ENCODE assay signal across 20 cellular contexts in genomic region chr12:109829667-109830066, GRCh38. TPM values are rescaled to one million over a fixed set of nuclear protein-coding genes. Genes with fewer than 3 reads are reported as not detected.
A peak's percentile ranks its signal among the peaks of the same experiment; 100 is the strongest.
DNase-seq lines count a peak whose midpoint lies in the region; ATAC-seq, FAIRE-seq and TF ChIP-seq lines count a peak whose summit lies in the region.
"Had no signal": no experiment of that assay in that cellular context is flagged by ENCODE, and none has a peak within 500 bp of the region (broad histone marks: within the 10 kb centered on the region; RNA-seq: fewer than 3 reads in every experiment).

No MANE protein-coding gene starts in this region.

- intact Hi-C loops in CD14-positive monocyte (cut with micrococcal nuclease): loop anchor here in 1 of 2 donors (2.0 kb wide), 1 partner anchor 17 kb away; no protein-coding TSS in a partner anchor
- intact Hi-C loops in dendritic cell treated with granulocyte-macrophage colony-stimulating factor and Interleukin-4, amounts not matched to agents 40 ng/mL and 50 ng/mL, for 4 days (cut with micrococcal nuclease): no loop called here
- intact Hi-C loops in HepG2 (cut with micrococcal nuclease; ENCODE audit: unreplicated experiment): no loop called here

- H3K4me1 Mint-ChIP-seq in CD14-positive monocyte: peaks cover 75% of the 10 kb centered on the region
- peaks cover 51% of the 10 kb centered on the region for H3K4me1 Mint-ChIP-seq in dendritic cell treated with granulocyte-macrophage colony-stimulating factor and Interleukin-4, amounts not matched to agents 40 ng/mL and 50 ng/mL, for 4 days (ENCODE audit: low read depth)

- H3K4me3 ChIP-seq in WERI-Rb-1 (ENCODE audit: low read depth, low read length): no peak overlapping the region
- no peak overlapping the region for H3K4me3 ChIP-seq in HepG2 (replicated peaks in 1 of 3; ENCODE audit: insufficient read depth in 1 of 3, low read depth in 2 of 3, low read length in 3 of 3)
- H3K4me3 ChIP-seq: BLaER1 had no signal

- no TSS peak for BruUV-seq in HepG2 (replicated peaks; lab: Mats Ljungman, UMichigan)

- peak; percentile 60 for FAIRE-seq in HepG2 (lab: Jason Lieb, UNC)
- FAIRE-seq: HTR-8/SVneo had no signal

- no peak overlapping the region for H2AFZ ChIP-seq in HepG2 (ENCODE audit: low read length)

- TF ChIP-seq EP300 in HepG2 (IDR thresholded peaks at IDR 0.05; ENCODE audit: low read depth in 2 of 2, low read length in 2 of 2) (no peak), HepG2 (CRISPR knock-in tag; IDR thresholded peaks at IDR 0.05; ENCODE audit: borderline replicate concordance) (no peak)

- H3K36me3 ChIP-seq in WERI-Rb-1 (no peaks in the 10 kb centered on the region), HepG2 (replicated peaks in 1 of 2; ENCODE audit: control insufficient read depth in 1 of 2, insufficient read depth in 2 of 2, low read length in 2 of 2) (no peaks in the 10 kb centered on the region)
- H3K36me3 ChIP-seq: BLaER1 had no signal

- H4K20me1 ChIP-seq in HepG2 (ENCODE audit: insufficient read depth, low read length): no peaks in the 10 kb centered on the region; the same call in 1 of the 2 replicates

- H3K27ac Mint-ChIP-seq in CD14-positive monocyte: peak overlapping the region in 6 of 7 donors; percentile 46 to 99 (median 98)
- H3K27ac Mint-ChIP-seq in dendritic cell treated with granulocyte-macrophage colony-stimulating factor and Interleukin-4, amounts not matched to agents 40 ng/mL and 50 ng/mL, for 4 days: peak overlapping the region; percentile 37
- H3K27ac Mint-ChIP-seq: CD8-positive, alpha-beta T cell; HFFc6 had no signal

- TF ChIP-seq CTCF in CD14-positive monocyte (IDR thresholded peaks at IDR 0.05): no peak
- no peak for TF ChIP-seq CTCF in WERI-Rb-1 (IDR thresholded peaks at IDR 0.05; ENCODE audit: low read depth, low read length)
- no peak for TF ChIP-seq CTCF in HepG2 (CRISPR knock-in tag; IDR thresholded peaks at IDR 0.05)

- DNase-seq in CD14-positive monocyte (ENCODE audit: low spot score) (no peak), WERI-Rb-1 (no peak), HepG2 (ENCODE audit: low spot score) (no peak), erythroblast (lab: John Stamatoyannopoulos, UW) (no peak), NCI-H2171 (lab: John Stamatoyannopoulos, UW) (no peak), HUDEP-2 (lab: John Stamatoyannopoulos, UW; ENCODE audit: unreplicated experiment in 76 of 76) (no peak), NCI-H1048 (lab: John Stamatoyannopoulos, UW) (no peak)
- DNase-seq: 8988T; CD8-positive, alpha-beta T cell; COR-L47; DMS 273 treated with DMSO at 0.1 percent for 48 hours; DMS79; GF-D8; GOT3; H7; HFFc6 had no signal

- no peaks in the 10 kb centered on the region for H3K79me2 ChIP-seq in HepG2 (ENCODE audit: insufficient read depth, low read length)

- POLR2A ChIA-PET in HepG2 (lab: Yijun Ruan, JAX): no interaction called here

- H3K27me3 ChIP-seq in WERI-Rb-1 (ENCODE audit: insufficient read depth, low read depth, severe bottlenecking) (no peaks in the 10 kb centered on the region), HepG2 (ENCODE audit: control insufficient read depth in 1 of 2, insufficient read depth in 2 of 2, low read length in 2 of 2) (no peaks in the 10 kb centered on the region)

- TF ChIP-seq POLR2A in HepG2 (IDR thresholded peaks at IDR 0.05; ENCODE audit: insufficient read depth in 1 of 2, low read depth in 2 of 2, low read length in 2 of 2) (no peak), erythroblast (IDR thresholded peaks at IDR 0.05; ENCODE audit: low read length) (no peak)

- H3K36me3 Mint-ChIP-seq in CD14-positive monocyte: peaks cover 13 to 22% of the 10 kb centered on the region in 2 donors
- no peaks in the 10 kb centered on the region for H3K36me3 Mint-ChIP-seq in dendritic cell treated with granulocyte-macrophage colony-stimulating factor and Interleukin-4, amounts not matched to agents 40 ng/mL and 50 ng/mL, for 4 days (ENCODE audit: low read depth)
- H3K36me3 Mint-ChIP-seq: CD8-positive, alpha-beta T cell had no signal

- H3K4me1 ChIP-seq in HepG2 (ENCODE audit: insufficient read depth, low read length): peaks cover 63% of the 10 kb centered on the region

- H3K9me3 ChIP-seq in WERI-Rb-1 (ENCODE audit: severe bottlenecking) (no peaks in the 10 kb centered on the region), HepG2 (ENCODE audit: low read length) (no peaks in the 10 kb centered on the region)
- H3K9me3 ChIP-seq: BLaER1 had no signal

- H3K27me3 Mint-ChIP-seq in CD14-positive monocyte (ENCODE audit: low read depth in 3 of 3): peaks cover 20 to 26% (median 23%) of the 10 kb centered on the region in 3 donors
- H3K27me3 Mint-ChIP-seq in dendritic cell treated with granulocyte-macrophage colony-stimulating factor and Interleukin-4, amounts not matched to agents 40 ng/mL and 50 ng/mL, for 4 days: peaks cover 30% of the 10 kb centered on the region

- 47% methylated on average over 8 of the region's 10 CpGs for WGBS in HepG2 (ENCODE audit: low lambda C conversion rate)

- H3K4me3 Mint-ChIP-seq in CD14-positive monocyte: no peak overlapping the region
- H3K4me3 Mint-ChIP-seq in dendritic cell treated with granulocyte-macrophage colony-stimulating factor and Interleukin-4, amounts not matched to agents 40 ng/mL and 50 ng/mL, for 4 days: no peak overlapping the region
- H3K4me3 Mint-ChIP-seq: CD8-positive, alpha-beta T cell; HFFc6 had no signal

- peak; percentile 51 for ATAC-seq in HepG2
- ATAC-seq: CD8-positive, alpha-beta T cell; HCT116 had no signal

- 0 out of 2 replicates have a peak overlapping the region, but pooled peaks have one; percentile 3 for H3K9ac ChIP-seq in HepG2 (ENCODE audit: insufficient read depth, low read depth, low read length)
- H3K9ac ChIP-seq: BLaER1 had no signal

- no peak for TF ChIP-seq RAD21 in HepG2 (CRISPR knock-in tag; IDR thresholded peaks at IDR 0.05)

- H3K9me3 Mint-ChIP-seq in CD14-positive monocyte: peaks cover 0 to 5% (median 2%) of the 10 kb centered on the region in 7 donors
- H3K9me3 Mint-ChIP-seq in dendritic cell treated with granulocyte-macrophage colony-stimulating factor and Interleukin-4, amounts not matched to agents 40 ng/mL and 50 ng/mL, for 4 days: no peaks in the 10 kb centered on the region
- H3K9me3 Mint-ChIP-seq: CD8-positive, alpha-beta T cell; HFFc6 had no signal

- in situ Hi-C loops in HepG2 (cut with HindIII; ENCODE audit: extremely low pct_ligation_motif_present, low pct_unique_long_range_greater_than_20kb): no loop called here

- CTCF ChIA-PET in HepG2 (lab: Yijun Ruan, JAX; ENCODE audit: low intra/inter-chr PET ratio, low total read pairs): no interaction called here

- peak overlapping the region; percentile 15; the same call in 1 of the 2 replicates for H3K4me2 ChIP-seq in HepG2 (ENCODE audit: low read depth, low read length)
- H3K4me2 ChIP-seq: BLaER1 had no signal

- H3K27ac ChIP-seq in WERI-Rb-1 (0 out of 2 replicates have a peak overlapping the region, but pooled peaks have one; percentile 14), HepG2 (ENCODE audit: extremely low read length, insufficient read depth, low read length) (no peak overlapping the region)
- H3K27ac ChIP-seq: BLaER1 had no signal

RNA-seq across cellular contexts. Expression of gene TRPV4, which starts 3.5 kb away (rescaled TPM):
- polyA plus RNA-seq in CD14-positive monocyte: 1 to 10 TPM in 1 of 2 donors, under 1 TPM in 1; 0.64 to 2.0 TPM
- total RNA-seq in HepG2 (2016; rRNA removed; fragmentation: Illumina TruSeq; extraction: Trizol): 0.35 and 0.66 TPM in 2 replicates
- 0.20 and 0.35 TPM in 2 replicates for total RNA-seq in HepG2 (2016; cell fraction: cytosol; rRNA removed; fragmentation: Illumina TruSeq; extraction: Trizol; ENCODE audit: low read depth)
- 0.45 and 0.93 TPM in 2 replicates for total RNA-seq in HepG2 (2016; cell fraction: insoluble cytoplasmic fraction; rRNA removed; fragmentation: Illumina TruSeq; extraction: Trizol)
- total RNA-seq in HepG2 (2016; cell fraction: membrane; rRNA removed; fragmentation: Illumina TruSeq; extraction: Trizol): 0.83 and 1.0 TPM in 2 replicates
- total RNA-seq in HepG2 (2016; cell fraction: nucleus; rRNA removed; fragmentation: Illumina TruSeq; extraction: Trizol): 0.75 and 1.1 TPM in 2 replicates
- polyA plus RNA-seq in HepG2 (2011; rRNA removed): 4.7 and 5.6 TPM in 2 replicates
- polyA plus RNA-seq in HepG2 (2011; cell fraction: cytosol; rRNA removed): 3.1 and 4.5 TPM in 2 replicates
- polyA plus RNA-seq in HepG2 (2011; cell fraction: nucleus; rRNA removed): 7.9 and 11.8 TPM in 2 replicates
- polyA plus RNA-seq in HepG2 (2012): 0.68 and 1.3 TPM in 2 replicates
- polyA plus RNA-seq in HepG2 (2016; cell fraction: cytosol; fragmentation: Illumina TruSeq; extraction: Trizol; ENCODE audit: low read depth): 0.67 and 0.84 TPM in 2 replicates
- polyA plus RNA-seq in HepG2 (2016; cell fraction: insoluble cytoplasmic fraction; fragmentation: Illumina TruSeq; extraction: Trizol; ENCODE audit: low read depth): 0.52 and 0.71 TPM in 2 replicates
- polyA plus RNA-seq in HepG2 (2016; cell fraction: membrane; fragmentation: Illumina TruSeq; extraction: Trizol; ENCODE audit: low read depth): 1.1 and 1.2 TPM in 2 replicates
- 2.0 and 2.5 TPM in 2 replicates for polyA plus RNA-seq in HepG2 (2016; cell fraction: nucleus; fragmentation: Illumina TruSeq; extraction: Trizol; ENCODE audit: insufficient read depth, low read depth)
- polyA minus RNA-seq in HepG2 (2011; rRNA and poly(A)+ RNA removed; ENCODE audit: low replicate concordance): 13.9 TPM in 1 of 2 replicates, not detected in the other
- 3.2 and 3.3 TPM in 2 replicates for polyA minus RNA-seq in HepG2 (2011; cell fraction: cytosol; rRNA and poly(A)+ RNA removed)
- polyA minus RNA-seq in HepG2 (2011; cell fraction: nucleus; rRNA and poly(A)+ RNA removed): 4.0 and 4.6 TPM in 2 replicates
- total RNA-seq: CD8-positive, alpha-beta T cell had no signal

RNA-seq across cellular contexts. Expression of gene GLTP, which starts 50.7 kb away (rescaled TPM):
- polyA plus RNA-seq in CD14-positive monocyte (10 to 100 TPM; 46.2 to 65.9 TPM), HepG2 (2011; rRNA removed) (10.7 and 11.5 TPM in 2 replicates)
- 12.9 and 13.0 TPM in 2 replicates for total RNA-seq in HepG2 (2016; rRNA removed; fragmentation: Illumina TruSeq; extraction: Trizol)
- 14.4 and 15.2 TPM in 2 replicates for total RNA-seq in HepG2 (2016; cell fraction: cytosol; rRNA removed; fragmentation: Illumina TruSeq; extraction: Trizol; ENCODE audit: low read depth)
- 12.4 and 12.7 TPM in 2 replicates for total RNA-seq in HepG2 (2016; cell fraction: insoluble cytoplasmic fraction; rRNA removed; fragmentation: Illumina TruSeq; extraction: Trizol)
- 34.8 and 35.0 TPM in 2 replicates for total RNA-seq in HepG2 (2016; cell fraction: membrane; rRNA removed; fragmentation: Illumina TruSeq; extraction: Trizol)
- 4.4 and 5.2 TPM in 2 replicates for total RNA-seq in HepG2 (2016; cell fraction: nucleus; rRNA removed; fragmentation: Illumina TruSeq; extraction: Trizol)
- 10.9 and 11.5 TPM in 2 replicates for polyA plus RNA-seq in HepG2 (2011; cell fraction: cytosol; rRNA removed)
- 3.4 and 4.3 TPM in 2 replicates for polyA plus RNA-seq in HepG2 (2011; cell fraction: nucleus; rRNA removed)
- 12.3 and 13.7 TPM in 2 replicates for polyA plus RNA-seq in HepG2 (2012)
- polyA plus RNA-seq in HepG2 (2016; cell fraction: cytosol; fragmentation: Illumina TruSeq; extraction: Trizol; ENCODE audit: low read depth): 20.7 and 21.8 TPM in 2 replicates
- polyA plus RNA-seq in HepG2 (2016; cell fraction: insoluble cytoplasmic fraction; fragmentation: Illumina TruSeq; extraction: Trizol; ENCODE audit: low read depth): 17.9 TPM in 2 replicates
- polyA plus RNA-seq in HepG2 (2016; cell fraction: membrane; fragmentation: Illumina TruSeq; extraction: Trizol; ENCODE audit: low read depth): 36.8 and 38.1 TPM in 2 replicates
- polyA plus RNA-seq in HepG2 (2016; cell fraction: nucleus; fragmentation: Illumina TruSeq; extraction: Trizol; ENCODE audit: insufficient read depth, low read depth): 10.2 and 10.4 TPM in 2 replicates
- 25.4 and 50.4 TPM in 2 replicates for polyA minus RNA-seq in HepG2 (2011; rRNA and poly(A)+ RNA removed; ENCODE audit: low replicate concordance)
- 16.7 and 19.5 TPM in 2 replicates for polyA minus RNA-seq in HepG2 (2011; cell fraction: cytosol; rRNA and poly(A)+ RNA removed)
- 2.4 and 3.9 TPM in 2 replicates for polyA minus RNA-seq in HepG2 (2011; cell fraction: nucleus; rRNA and poly(A)+ RNA removed)
